ENCODE assay signal across 8 cellular contexts in genomic region chr7:1531979-1532455, GRCh38. TPM values are rescaled to one million over a fixed set of nuclear protein-coding genes. Genes with fewer than 3 reads are reported as not detected.
DNase-seq lines count a peak whose midpoint lies in the region; ATAC-seq, FAIRE-seq and TF ChIP-seq lines count a peak whose summit lies in the region.

No MANE protein-coding gene starts in this region.

- ATAC-seq in natural killer cell (no peak), left lobe of liver (no peak)

- peaks cover 20% of the 10 kb centered on the region for H3K4me1 ChIP-seq in Karpas-422 (ENCODE audit: low read length)

- H3K79me2 ChIP-seq in Karpas-422 (ENCODE audit: low read length): peaks cover 61% of the 10 kb centered on the region

- H3K27ac ChIP-seq in AG04450 (ENCODE audit: low read depth, low read length) (peak overlapping the region; percentile 98), Karpas-422 (ENCODE audit: low read length) (no peak overlapping the region)

- H3K4me3 ChIP-seq in AG04450 (ENCODE audit: low read depth, low read length) (peak overlapping the region; percentile 74), Karpas-422 (ENCODE audit: low read length) (peak overlapping the region; percentile 94)

- no peak for FAIRE-seq in RCC 7860 (lab: Jason Lieb, UNC)

- no peaks in the 10 kb centered on the region for H3K27me3 Mint-ChIP-seq in natural killer cell (ENCODE audit: low read depth in 2 of 2)

- peak overlapping the region; percentile 93 for H3K4me3 Mint-ChIP-seq in natural killer cell

- H3K36me3 ChIP-seq in Karpas-422 (ENCODE audit: insufficient read depth, low read length): no peaks in the 10 kb centered on the region

- POLR2A ChIA-PET in AG04450 (lab: Yijun Ruan, JAX): interaction anchor here (1.6 kb wide), 1 partner anchor 23 kb away, joined by 6 read pairs; no protein-coding TSS in a partner anchor

- DNase-seq in AG04450 (ENCODE audit: low read depth, low spot score) (no peak), Karpas-422 (no peak), cerebellar cortex (ENCODE audit: low spot score) (peak; percentile 14), natural killer cell (no peak), NCI-H510A (lab: John Stamatoyannopoulos, UW) (no peak), RCC 7860 (ENCODE audit: low spot score) (no peak), left lobe of liver (ENCODE audit: low spot score) (no peak)
- DNase-seq in stimulated activated CD4-positive, alpha-beta T cell treated with anti-CD3 and anti-CD28 coated beads, Interleukin-15, amount 100 ng/mL, for 24 hours: no peak

- peak overlapping the region; percentile 96 for H3K4me2 ChIP-seq in Karpas-422 (ENCODE audit: low read depth, low read length, poor library complexity, severe bottlenecking)

- H3K36me3 Mint-ChIP-seq in natural killer cell: no peaks in the 10 kb centered on the region

- CTCF ChIA-PET in AG04450 (lab: Charles Lee): no interaction called here

- H3K9me2 ChIP-seq in Karpas-422 (replicated peaks; ENCODE audit: insufficient read depth, low read length): no peaks in the 10 kb centered on the region

- no peak overlapping the region for H2AFZ ChIP-seq in Karpas-422 (ENCODE audit: low read length)

- peaks cover 19 to 27% of the 10 kb centered on the region in 2 donors for H3K4me1 Mint-ChIP-seq in natural killer cell

- peak overlapping the region; percentile 88 for H3K9ac ChIP-seq in Karpas-422 (ENCODE audit: low read length)

- peaks cover 31% of the 10 kb centered on the region for H4K20me1 ChIP-seq in Karpas-422 (ENCODE audit: insufficient read depth, low read depth, low read length)

- no peaks in the 10 kb centered on the region for H3K27me3 ChIP-seq in AG04450 (ENCODE audit: control insufficient read depth, insufficient read depth, low read length)
- H3K27me3 ChIP-seq in Karpas-422 (ENCODE audit: low read length): no peaks in the 10 kb centered on the region

- peak overlapping the region; percentile 94 to 96 for H3K27ac Mint-ChIP-seq in natural killer cell

- no peaks in the 10 kb centered on the region for H3K9me3 Mint-ChIP-seq in natural killer cell

- H3K9me3 ChIP-seq in AG04450 (ENCODE audit: control insufficient read depth, insufficient read depth, low read length): no peaks in the 10 kb centered on the region; the same call in 1 of the 2 replicates
- no peaks in the 10 kb centered on the region for H3K9me3 ChIP-seq in Karpas-422 (ENCODE audit: low read length)

- TF ChIP-seq CTCF in AG04450 (IDR thresholded peaks at IDR 0.05; ENCODE audit: low read depth, low read length) (no peak), natural killer cell (IDR thresholded peaks at IDR 0.05) (no peak)

- intact Hi-C loops in natural killer cell (cut with micrococcal nuclease): loop anchor here (1.0 to 5.0 kb wide), 2 partner anchors 37 to 610 kb away; no protein-coding TSS in a partner anchor

RNA-seq across cellular contexts. Expression of gene MAFK, which starts 1.5 kb away (rescaled TPM):
- 4.5 and 8.3 TPM in 2 replicates for polyA plus RNA-seq in AG04450 (2011; rRNA removed)
- 4.2 and 4.8 TPM in 2 replicates for polyA minus RNA-seq in AG04450 (2011; rRNA and poly(A)+ RNA removed)
- 10.3 and 13.8 TPM in 2 replicates for total RNA-seq in Karpas-422 (2014; rRNA removed; shearing (Covaris generic); ENCODE audit: low replicate concordance)
- total RNA-seq in natural killer cell (10 to 100 TPM; 57.9 to 71.3 (median 62.8) TPM), left lobe of liver (11.6 TPM)

RNA-seq across cellular contexts. Expression of gene TMEM184A, which starts 24.0 kb away (rescaled TPM):
- polyA plus RNA-seq in AG04450 (2011; rRNA removed): 0.36 and 0.56 TPM in 2 replicates
- 0.23 and 0.91 TPM in 2 replicates for polyA minus RNA-seq in AG04450 (2011; rRNA and poly(A)+ RNA removed)
- total RNA-seq in Karpas-422 (2014; rRNA removed; shearing (Covaris generic); ENCODE audit: low replicate concordance): not detected in 2 replicates
- total RNA-seq in natural killer cell: under 1 TPM in 1 of 3 donors, not detected in 2; 0.14 TPM
- total RNA-seq in left lobe of liver: 44.6 TPM

RNA-seq across cellular contexts. Expression of gene INTS1, which starts 27.8 kb away (rescaled TPM):
- polyA plus RNA-seq in AG04450 (2011; rRNA removed): 9.0 and 13.1 TPM in 2 replicates
- 24.2 and 31.0 TPM in 2 replicates for polyA minus RNA-seq in AG04450 (2011; rRNA and poly(A)+ RNA removed)
- total RNA-seq in Karpas-422 (2014; rRNA removed; shearing (Covaris generic); ENCODE audit: low replicate concordance): 25.7 and 42.1 TPM in 2 replicates
- total RNA-seq in natural killer cell: 100 to 1,000 TPM in 2 of 3 donors, 10 to 100 TPM in 1; 92.7 to 115 (median 111) TPM
- total RNA-seq in left lobe of liver: 55.5 TPM

RNA-seq across cellular contexts. Expression of gene PSMG3, which starts 37.8 kb away (rescaled TPM):
- 31.1 and 33.4 TPM in 2 replicates for polyA plus RNA-seq in AG04450 (2011; rRNA removed)
- polyA minus RNA-seq in AG04450 (2011; rRNA and poly(A)+ RNA removed): 11.4 and 14.8 TPM in 2 replicates
- 29.9 and 70.4 TPM in 2 replicates for total RNA-seq in Karpas-422 (2014; rRNA removed; shearing (Covaris generic); ENCODE audit: low replicate concordance)
- total RNA-seq in natural killer cell: 10 to 100 TPM; 19.0 to 21.4 (median 20.5) TPM
- total RNA-seq in left lobe of liver: 10.7 TPM

Comparison
In these comparisons a context has a peak if more than half of its experiments do, and no peak if none do; other contexts are left out.
1. RNA of gene TMEM184A, which starts 24.0 kb away (total RNA-seq): 44.6 TPM in left lobe of liver (single experiment); not detected in Karpas-422 and 0.14 TPM in natural killer cell; every median in the first group is over 10 times any median in the second.